In genomic region chr9:103372828-103373227, GRCh38 we compare ENCODE assay signal across 8 cellular contexts.
"Had no signal": no experiment of that assay in that cellular context is flagged by ENCODE, and none has a peak within 500 bp of the region (broad histone marks: within the 10 kb centered on the region; RNA-seq: fewer than 3 reads in every experiment).

No MANE protein-coding gene starts in this region.

- H3K9ac ChIP-seq: GM23248, KMS-11 had no signal

- H3K27ac ChIP-seq: GM23248, KMS-11 had no signal

- H3K4me3 ChIP-seq: GM23248 had no signal

- H3K4me3 Mint-ChIP-seq: H9 had no signal

- H2AFZ ChIP-seq: GM23248 had no signal

- H3K9me3 Mint-ChIP-seq: H9 had no signal

- H3K4me2 ChIP-seq: KMS-11 had no signal

- FAIRE-seq: HTR-8/SVneo had no signal

- DNase-seq: GM23248, GOT3, H9, HCEC 1CT, IMR-90, KBM-7 had no signal
